In genomic region chr2:214737188-214737587, GRCh38 we compare ENCODE assay signal across 12 cellular contexts.
DNase-seq lines count a peak whose midpoint lies in the region; ATAC-seq and TF ChIP-seq lines count a peak whose summit lies in the region.
"Had no signal": no experiment of that assay in that cellular context is flagged by ENCODE, and none has a peak within 500 bp of the region (broad histone marks: within the 10 kb centered on the region; RNA-seq: fewer than 3 reads in every experiment).

No MANE protein-coding gene starts in this region.

- no peaks in the 10 kb centered on the region for H3K27me3 ChIP-seq in GM06990 (replicated peaks; ENCODE audit: control insufficient read depth, insufficient read depth, low read length)
- H3K27me3 ChIP-seq: body of pancreas had no signal

- TF ChIP-seq CTCF in GM06990 (IDR thresholded peaks at IDR 0.05; ENCODE audit: insufficient read depth, low read length, poor library complexity, severe bottlenecking), result no peak

- peak; percentile 74 for DNase-seq in GM06990 (ENCODE audit: extremely low read depth, insufficient read length)
- no peak for DNase-seq in 8988T
- no peak for DNase-seq in NCI-H1092 treated with DMSO at 0.1 percent for 48 hours (lab: John Stamatoyannopoulos, UW)
- no peak for DNase-seq in iPS-NIHi7 (ENCODE audit: extremely low spot score)
- no peak for DNase-seq in HK-2 (ENCODE audit: unreplicated experiment)
- DNase-seq: activated CD4-positive, alpha-beta T cell treated with anti-CD3 and anti-CD28 coated beads, Interleukin-2, amount 10 ng/mL, durations not matched to agents 7 days and 5 days; body of pancreas; NCI-H2171 treated with DMSO at 0.1 percent for 48 hours had no signal

- no peak overlapping the region for H3K4me3 ChIP-seq in GM06990 (replicated peaks; ENCODE audit: low read depth, low read length)
- H3K4me3 ChIP-seq: body of pancreas had no signal

- no peaks in the 10 kb centered on the region for H3K36me3 ChIP-seq in GM06990 (ENCODE audit: control insufficient read depth, insufficient read depth, low read length)

- ATAC-seq in GM18909 (IDR thresholded peaks at IDR 0.05; ENCODE audit: poor library complexity, unreplicated experiment), result peak; percentile 98
- peak; percentile 97 for ATAC-seq in HG02571 (IDR thresholded peaks at IDR 0.05; ENCODE audit: unreplicated experiment)
- peak; percentile 99 for ATAC-seq in HG03378 (IDR thresholded peaks at IDR 0.05; ENCODE audit: unreplicated experiment)
- ATAC-seq: body of pancreas, HepG2 had no signal
